In genomic region chr4:30716158-30716557, GRCh38 we compare ENCODE assay signal across 8 cellular contexts. TPM values are rescaled to one million over a fixed set of nuclear protein-coding genes. Genes with fewer than 3 reads are reported as not detected.
DNase-seq lines count a peak whose midpoint lies in the region; ATAC-seq and TF ChIP-seq lines count a peak whose summit lies in the region.

No MANE protein-coding gene starts in this region.

- H3K4me3 ChIP-seq in choroid plexus epithelial cell (ENCODE audit: low read depth, low read length): peak overlapping the region; percentile 70

- H3K4me3 Mint-ChIP-seq in activated T-cell treated with anti-CD3 and anti-CD28 coated beads, Interleukin-2, amount 50 U/mL, for 72 hours: peak overlapping the region; percentile 66 to 81
- H3K4me3 Mint-ChIP-seq in activated T-cell treated with anti-CD3 and anti-CD28 coated beads, Interleukin-2, amount 50 U/mL, for 24 hours: no peak overlapping the region
- H3K4me3 Mint-ChIP-seq in naive B cell: peak overlapping the region in 6 of 8 donors; percentile 54 to 78 (median 66)
- H3K4me3 Mint-ChIP-seq in stimulated activated naive B cell treated with anti-CD40 and anti-IgM and Interleukin-4, amounts not matched to agents 10 μg/mL and 1 μg/mL and 100 μg/mL, for 72 hours: no peak overlapping the region

- peaks cover 2 to 6% of the 10 kb centered on the region in 2 donors for H3K36me3 Mint-ChIP-seq in activated T-cell treated with anti-CD3 and anti-CD28 coated beads, Interleukin-2, amount 50 U/mL, for 72 hours (ENCODE audit: insufficient read depth in 2 of 2)
- no peaks in the 10 kb centered on the region for H3K36me3 Mint-ChIP-seq in activated T-cell treated with anti-CD3 and anti-CD28 coated beads, Interleukin-2, amount 50 U/mL, for 24 hours (ENCODE audit: low read depth)
- H3K36me3 Mint-ChIP-seq in naive B cell: peaks cover 4 to 6% of the 10 kb centered on the region in 2 donors
- H3K36me3 Mint-ChIP-seq in stimulated activated naive B cell treated with anti-CD40 and anti-IgM and Interleukin-4, amounts not matched to agents 10 μg/mL and 1 μg/mL and 100 μg/mL, for 72 hours: peaks cover 3 to 14% of the 10 kb centered on the region in 2 donors

- H3K9me3 Mint-ChIP-seq in activated T-cell treated with anti-CD3 and anti-CD28 coated beads, Interleukin-2, amount 50 U/mL, for 72 hours: peaks cover 2 to 4% of the 10 kb centered on the region in 2 donors
- H3K9me3 Mint-ChIP-seq in activated T-cell treated with anti-CD3 and anti-CD28 coated beads, Interleukin-2, amount 50 U/mL, for 24 hours: peaks cover 6% of the 10 kb centered on the region
- H3K9me3 Mint-ChIP-seq in naive B cell: peaks cover 0 to 14% (median 4%) of the 10 kb centered on the region in 7 donors
- H3K9me3 Mint-ChIP-seq in stimulated activated naive B cell treated with anti-CD40 and anti-IgM and Interleukin-4, amounts not matched to agents 10 μg/mL and 1 μg/mL and 100 μg/mL, for 72 hours: peaks cover 2 to 4% of the 10 kb centered on the region in 2 donors

- H3K27me3 Mint-ChIP-seq in activated T-cell treated with anti-CD3 and anti-CD28 coated beads, Interleukin-2, amount 50 U/mL, for 72 hours (ENCODE audit: low read depth): peaks cover 46% of the 10 kb centered on the region
- peaks cover 75% of the 10 kb centered on the region for H3K27me3 Mint-ChIP-seq in activated T-cell treated with anti-CD3 and anti-CD28 coated beads, Interleukin-2, amount 50 U/mL, for 24 hours
- H3K27me3 Mint-ChIP-seq in naive B cell: peaks cover 43 to 72% (median 59%) of the 10 kb centered on the region in 3 donors
- H3K27me3 Mint-ChIP-seq in stimulated activated naive B cell treated with anti-CD40 and anti-IgM and Interleukin-4, amounts not matched to agents 10 μg/mL and 1 μg/mL and 100 μg/mL, for 72 hours: peaks cover 47 to 58% of the 10 kb centered on the region in 2 donors

- H3K4me1 Mint-ChIP-seq in activated T-cell treated with anti-CD3 and anti-CD28 coated beads, Interleukin-2, amount 50 U/mL, for 72 hours (ENCODE audit: low read depth): peaks cover 38% of the 10 kb centered on the region
- H3K4me1 Mint-ChIP-seq in activated T-cell treated with anti-CD3 and anti-CD28 coated beads, Interleukin-2, amount 50 U/mL, for 24 hours (ENCODE audit: low read depth): peaks cover 42% of the 10 kb centered on the region
- H3K4me1 Mint-ChIP-seq in naive B cell: peaks cover 12 to 41% (median 22%) of the 10 kb centered on the region in 3 donors
- peaks cover 20 to 38% of the 10 kb centered on the region in 2 donors for H3K4me1 Mint-ChIP-seq in stimulated activated naive B cell treated with anti-CD40 and anti-IgM and Interleukin-4, amounts not matched to agents 10 μg/mL and 1 μg/mL and 100 μg/mL, for 72 hours

- DNase-seq in activated T-cell treated with anti-CD3 and anti-CD28 coated beads, Interleukin-2, amount 50 U/mL, for 72 hours: no peak
- no peak for DNase-seq in activated T-cell treated with anti-CD3 and anti-CD28 coated beads, Interleukin-2, amount 50 U/mL, for 24 hours
- peak; percentile 35 for DNase-seq in NCI-H2196 (lab: John Stamatoyannopoulos, UW; ENCODE audit: unreplicated experiment)
- DNase-seq in choroid plexus epithelial cell (ENCODE audit: low read depth): peak; percentile 64
- DNase-seq in naive B cell: no peak
- DNase-seq in islet precursor cell: no peak
- no peak for DNase-seq in stimulated activated naive B cell treated with anti-CD40 and anti-IgM and Interleukin-4, amounts not matched to agents 10 μg/mL and 1 μg/mL and 100 μg/mL, for 72 hours

- peak; percentile 59 for TF ChIP-seq CTCF in choroid plexus epithelial cell (conservative IDR thresholded peaks at IDR 0.05; ENCODE audit: low read depth, low read length)

- no peak for ATAC-seq in activated T-cell treated with anti-CD3 and anti-CD28 coated beads, Interleukin-2, amount 50 U/mL, for 72 hours (replicated peaks in 1 of 2)
- ATAC-seq in naive B cell (ENCODE audit: low read depth in 2 of 2): no peak
- no peak for ATAC-seq in HG02759 (IDR thresholded peaks at IDR 0.05; ENCODE audit: unreplicated experiment)
- no peak for ATAC-seq in stimulated activated naive B cell treated with anti-CD40 and anti-IgM and Interleukin-4, amounts not matched to agents 10 μg/mL and 1 μg/mL and 100 μg/mL, for 72 hours (replicated peaks)

- no peak overlapping the region for H3K27ac Mint-ChIP-seq in activated T-cell treated with anti-CD3 and anti-CD28 coated beads, Interleukin-2, amount 50 U/mL, for 72 hours
- H3K27ac Mint-ChIP-seq in activated T-cell treated with anti-CD3 and anti-CD28 coated beads, Interleukin-2, amount 50 U/mL, for 24 hours: no peak overlapping the region
- peak overlapping the region in 1 of 6 donors; percentile 59 for H3K27ac Mint-ChIP-seq in naive B cell
- H3K27ac Mint-ChIP-seq in stimulated activated naive B cell treated with anti-CD40 and anti-IgM and Interleukin-4, amounts not matched to agents 10 μg/mL and 1 μg/mL and 100 μg/mL, for 72 hours: no peak overlapping the region

RNA-seq across cellular contexts. Expression of gene PCDH7, which starts 4.0 kb away (rescaled TPM):
- total RNA-seq in activated T-cell treated with anti-CD3 and anti-CD28 coated beads, Interleukin-2, amount 50 U/mL, for 72 hours: not detected
- not detected for polyA plus RNA-seq in naive B cell (ENCODE audit: low read depth in 6 of 6)

Comparison
In these comparisons a context has a peak if more than half of its experiments do, and no peak if none do; other contexts are left out.
1. H3K4me3 Mint-ChIP-seq: peak in activated T-cell treated with anti-CD3 and anti-CD28 coated beads, Interleukin-2, amount 50 U/mL, for 72 hours (2 of 2) and naive B cell (6 of 8); none in activated T-cell treated with anti-CD3 and anti-CD28 coated beads, Interleukin-2, amount 50 U/mL, for 24 hours (single experiment) and stimulated activated naive B cell treated with anti-CD40 and anti-IgM and Interleukin-4, amounts not matched to agents 10 μg/mL and 1 μg/mL and 100 μg/mL, for 72 hours (0 of 2).
2. DNase-seq: peak in NCI-H2196 (single experiment) and choroid plexus epithelial cell (single experiment); none in activated T-cell treated with anti-CD3 and anti-CD28 coated beads, Interleukin-2, amount 50 U/mL, for 72 hours (0 of 2), activated T-cell treated with anti-CD3 and anti-CD28 coated beads, Interleukin-2, amount 50 U/mL, for 24 hours (single experiment), naive B cell (single experiment), islet precursor cell (single experiment) and stimulated activated naive B cell treated with anti-CD40 and anti-IgM and Interleukin-4, amounts not matched to agents 10 μg/mL and 1 μg/mL and 100 μg/mL, for 72 hours (single experiment).